ENCODE assay signal across 1 cellular context in the genomic region with DNA sequence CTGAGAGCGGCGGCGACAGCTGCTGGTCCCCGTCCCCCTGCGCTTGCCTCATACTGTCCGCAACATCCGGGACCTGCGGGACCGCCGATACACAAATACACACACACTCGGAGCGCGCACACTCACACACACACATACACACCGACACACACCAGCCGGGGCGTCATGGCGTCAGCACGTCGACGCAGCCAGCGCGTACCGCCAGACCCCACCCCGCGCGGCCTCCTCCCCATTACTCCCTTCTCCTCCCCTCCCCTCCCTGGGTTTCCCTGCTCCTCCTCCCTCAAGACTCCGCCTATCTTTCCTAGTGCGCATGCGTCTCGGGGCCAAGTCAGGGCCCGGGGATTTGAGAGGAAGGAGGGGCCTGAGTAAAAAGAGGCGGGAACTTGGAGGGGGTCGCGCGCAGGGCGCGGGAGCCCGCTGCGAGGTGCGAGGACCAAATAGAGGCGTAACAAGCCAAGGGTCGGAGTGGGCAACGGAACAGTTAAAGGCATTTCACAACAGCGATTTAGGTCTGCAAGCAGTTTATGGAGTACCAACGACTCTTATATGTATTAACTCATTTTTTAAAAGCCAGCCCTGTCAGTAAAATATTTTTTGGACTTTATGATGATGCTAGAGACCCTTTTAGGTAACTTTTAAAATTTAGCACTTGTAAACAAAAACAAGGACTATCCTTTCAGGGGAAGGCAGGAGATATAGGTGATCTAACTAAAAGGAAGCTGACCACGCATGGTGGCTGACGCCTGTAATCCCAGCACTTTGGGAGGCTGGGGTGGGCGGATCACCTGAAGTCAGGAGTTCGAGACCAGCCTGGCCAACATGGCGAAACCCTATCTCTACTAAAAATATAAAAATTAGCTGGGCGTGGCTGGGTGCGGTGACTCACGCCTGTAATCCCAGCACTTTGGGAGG.
TF ChIP-seq lines count a peak whose summit lies in the region.

A gene (minus strand): TSS at position 165 of the 915 bp plus-strand sequence. CDS start 55,287 bp downstream, outside the sequence.

TF ChIP-seq in K562, 482 proteins besides CTCF, POLR2A, EP300 and RAD21 (continued from another document and continues in another):
- TF ChIP-seq, protein P1, sequence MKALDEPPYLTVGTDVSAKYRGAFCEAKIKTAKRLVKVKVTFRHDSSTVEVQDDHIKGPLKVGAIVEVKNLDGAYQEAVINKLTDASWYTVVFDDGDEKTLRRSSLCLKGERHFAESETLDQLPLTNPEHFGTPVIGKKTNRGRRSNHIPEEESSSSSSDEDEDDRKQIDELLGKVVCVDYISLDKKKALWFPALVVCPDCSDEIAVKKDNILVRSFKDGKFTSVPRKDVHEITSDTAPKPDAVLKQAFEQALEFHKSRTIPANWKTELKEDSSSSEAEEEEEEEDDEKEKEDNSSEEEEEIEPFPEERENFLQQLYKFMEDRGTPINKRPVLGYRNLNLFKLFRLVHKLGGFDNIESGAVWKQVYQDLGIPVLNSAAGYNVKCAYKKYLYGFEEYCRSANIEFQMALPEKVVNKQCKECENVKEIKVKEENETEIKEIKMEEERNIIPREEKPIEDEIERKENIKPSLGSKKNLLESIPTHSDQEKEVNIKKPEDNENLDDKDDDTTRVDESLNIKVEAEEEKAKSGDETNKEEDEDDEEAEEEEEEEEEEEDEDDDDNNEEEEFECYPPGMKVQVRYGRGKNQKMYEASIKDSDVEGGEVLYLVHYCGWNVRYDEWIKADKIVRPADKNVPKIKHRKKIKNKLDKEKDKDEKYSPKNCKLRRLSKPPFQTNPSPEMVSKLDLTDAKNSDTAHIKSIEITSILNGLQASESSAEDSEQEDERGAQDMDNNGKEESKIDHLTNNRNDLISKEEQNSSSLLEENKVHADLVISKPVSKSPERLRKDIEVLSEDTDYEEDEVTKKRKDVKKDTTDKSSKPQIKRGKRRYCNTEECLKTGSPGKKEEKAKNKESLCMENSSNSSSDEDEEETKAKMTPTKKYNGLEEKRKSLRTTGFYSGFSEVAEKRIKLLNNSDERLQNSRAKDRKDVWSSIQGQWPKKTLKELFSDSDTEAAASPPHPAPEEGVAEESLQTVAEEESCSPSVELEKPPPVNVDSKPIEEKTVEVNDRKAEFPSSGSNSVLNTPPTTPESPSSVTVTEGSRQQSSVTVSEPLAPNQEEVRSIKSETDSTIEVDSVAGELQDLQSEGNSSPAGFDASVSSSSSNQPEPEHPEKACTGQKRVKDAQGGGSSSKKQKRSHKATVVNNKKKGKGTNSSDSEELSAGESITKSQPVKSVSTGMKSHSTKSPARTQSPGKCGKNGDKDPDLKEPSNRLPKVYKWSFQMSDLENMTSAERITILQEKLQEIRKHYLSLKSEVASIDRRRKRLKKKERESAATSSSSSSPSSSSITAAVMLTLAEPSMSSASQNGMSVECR (CRISPR knock-in tag; IDR thresholded peaks at IDR 0.05): peak; percentile 60
- peak in 1 of 2 experiments; percentile 35; a peak in 1 of 4 replicates for TF ChIP-seq SRF (CRISPR knock-in tag; IDR thresholded peaks at IDR 0.05)
- TF ChIP-seq GTF2F1 (IDR thresholded peaks at IDR 0.05; ENCODE audit: low read depth, low read length): no peak
- no peak for TF ChIP-seq ZNF133 (CRISPR knock-in tag; IDR thresholded peaks at IDR 0.05)
- TF ChIP-seq, protein P2, sequence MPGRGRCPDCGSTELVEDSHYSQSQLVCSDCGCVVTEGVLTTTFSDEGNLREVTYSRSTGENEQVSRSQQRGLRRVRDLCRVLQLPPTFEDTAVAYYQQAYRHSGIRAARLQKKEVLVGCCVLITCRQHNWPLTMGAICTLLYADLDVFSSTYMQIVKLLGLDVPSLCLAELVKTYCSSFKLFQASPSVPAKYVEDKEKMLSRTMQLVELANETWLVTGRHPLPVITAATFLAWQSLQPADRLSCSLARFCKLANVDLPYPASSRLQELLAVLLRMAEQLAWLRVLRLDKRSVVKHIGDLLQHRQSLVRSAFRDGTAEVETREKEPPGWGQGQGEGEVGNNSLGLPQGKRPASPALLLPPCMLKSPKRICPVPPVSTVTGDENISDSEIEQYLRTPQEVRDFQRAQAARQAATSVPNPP (IDR thresholded peaks at IDR 0.05; ENCODE audit: borderline replicate concordance, insufficient read depth, insufficient read length): no peak
- no peak for TF ChIP-seq ZNF239 (CRISPR knock-in tag; IDR thresholded peaks at IDR 0.05)
- TF ChIP-seq NFE2 (IDR thresholded peaks at IDR 0.05; ENCODE audit: low read depth): no peak
- peak; percentile 40; the same call in 1 of the 2 replicates for TF ChIP-seq CTBP1 (IDR thresholded peaks at IDR 0.05; ENCODE audit: borderline replicate concordance)
- peak; percentile 81 for TF ChIP-seq EP400 (IDR thresholded peaks at IDR 0.05)
- no peak for TF ChIP-seq KLF1 (tag; IDR thresholded peaks at IDR 0.05)
- TF ChIP-seq TAF1 (IDR thresholded peaks at IDR 0.05; ENCODE audit: control insufficient read depth, extremely low read depth, insufficient read depth, low read length, severe bottlenecking): peak; percentile 77
- TF ChIP-seq ETV5 (CRISPR knock-in tag; IDR thresholded peaks at IDR 0.05; ENCODE audit: low read depth): peak; percentile 43; the same call in 1 of the 2 replicates
- TF ChIP-seq PCBP2 (IDR thresholded peaks at IDR 0.05; ENCODE audit: low read depth, low read length, poor library complexity, severe bottlenecking): no peak
- no peak for TF ChIP-seq PPARD (CRISPR knock-in tag; IDR thresholded peaks at IDR 0.05)
- no peak for TF ChIP-seq NR4A1 (CRISPR knock-in tag; IDR thresholded peaks at IDR 0.05)
- no peak for TF ChIP-seq NR4A1 (tag; IDR thresholded peaks at IDR 0.05)
- TF ChIP-seq ELF1 (tag; IDR thresholded peaks at IDR 0.05): peak; percentile 72
- TF ChIP-seq, protein P3, sequence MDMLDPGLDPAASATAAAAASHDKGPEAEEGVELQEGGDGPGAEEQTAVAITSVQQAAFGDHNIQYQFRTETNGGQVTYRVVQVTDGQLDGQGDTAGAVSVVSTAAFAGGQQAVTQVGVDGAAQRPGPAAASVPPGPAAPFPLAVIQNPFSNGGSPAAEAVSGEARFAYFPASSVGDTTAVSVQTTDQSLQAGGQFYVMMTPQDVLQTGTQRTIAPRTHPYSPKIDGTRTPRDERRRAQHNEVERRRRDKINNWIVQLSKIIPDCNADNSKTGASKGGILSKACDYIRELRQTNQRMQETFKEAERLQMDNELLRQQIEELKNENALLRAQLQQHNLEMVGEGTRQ (CRISPR knock-in tag; IDR thresholded peaks at IDR 0.05): no peak
- TF ChIP-seq BHLHE40 (IDR thresholded peaks at IDR 0.05; ENCODE audit: low read length): peak; percentile 15; the same call in 1 of the 2 replicates
- TF ChIP-seq, protein P4, sequence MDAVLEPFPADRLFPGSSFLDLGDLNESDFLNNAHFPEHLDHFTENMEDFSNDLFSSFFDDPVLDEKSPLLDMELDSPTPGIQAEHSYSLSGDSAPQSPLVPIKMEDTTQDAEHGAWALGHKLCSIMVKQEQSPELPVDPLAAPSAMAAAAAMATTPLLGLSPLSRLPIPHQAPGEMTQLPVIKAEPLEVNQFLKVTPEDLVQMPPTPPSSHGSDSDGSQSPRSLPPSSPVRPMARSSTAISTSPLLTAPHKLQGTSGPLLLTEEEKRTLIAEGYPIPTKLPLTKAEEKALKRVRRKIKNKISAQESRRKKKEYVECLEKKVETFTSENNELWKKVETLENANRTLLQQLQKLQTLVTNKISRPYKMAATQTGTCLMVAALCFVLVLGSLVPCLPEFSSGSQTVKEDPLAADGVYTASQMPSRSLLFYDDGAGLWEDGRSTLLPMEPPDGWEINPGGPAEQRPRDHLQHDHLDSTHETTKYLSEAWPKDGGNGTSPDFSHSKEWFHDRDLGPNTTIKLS (IDR thresholded peaks at IDR 0.05; ENCODE audit: borderline replicate concordance, low read depth): peak; percentile 74; the same call in 1 of the 2 replicates
- 0 out of 2 replicates have a peak, but pooled peaks have one; percentile 9 for TF ChIP-seq MTA3 (IDR thresholded peaks at IDR 0.05; ENCODE audit: borderline replicate concordance)
- TF ChIP-seq, protein P5, sequence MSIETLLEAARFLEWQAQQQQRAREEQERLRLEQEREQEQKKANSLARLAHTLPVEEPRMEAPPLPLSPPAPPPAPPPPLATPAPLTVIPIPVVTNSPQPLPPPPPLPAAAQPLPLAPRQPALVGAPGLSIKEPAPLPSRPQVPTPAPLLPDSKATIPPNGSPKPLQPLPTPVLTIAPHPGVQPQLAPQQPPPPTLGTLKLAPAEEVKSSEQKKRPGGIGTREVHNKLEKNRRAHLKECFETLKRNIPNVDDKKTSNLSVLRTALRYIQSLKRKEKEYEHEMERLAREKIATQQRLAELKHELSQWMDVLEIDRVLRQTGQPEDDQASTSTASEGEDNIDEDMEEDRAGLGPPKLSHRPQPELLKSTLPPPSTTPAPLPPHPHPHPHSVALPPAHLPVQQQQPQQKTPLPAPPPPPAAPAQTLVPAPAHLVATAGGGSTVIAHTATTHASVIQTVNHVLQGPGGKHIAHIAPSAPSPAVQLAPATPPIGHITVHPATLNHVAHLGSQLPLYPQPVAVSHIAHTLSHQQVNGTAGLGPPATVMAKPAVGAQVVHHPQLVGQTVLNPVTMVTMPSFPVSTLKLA (conservative IDR thresholded peaks at IDR 0.05): peak in 1 of 2 experiments; percentile 76
- peak; percentile 63 for TF ChIP-seq HMGN3 (IDR thresholded peaks at IDR 0.05; ENCODE audit: borderline replicate concordance, extremely low read depth, insufficient read length, low read depth, low read length)
- TF ChIP-seq, protein P6, sequence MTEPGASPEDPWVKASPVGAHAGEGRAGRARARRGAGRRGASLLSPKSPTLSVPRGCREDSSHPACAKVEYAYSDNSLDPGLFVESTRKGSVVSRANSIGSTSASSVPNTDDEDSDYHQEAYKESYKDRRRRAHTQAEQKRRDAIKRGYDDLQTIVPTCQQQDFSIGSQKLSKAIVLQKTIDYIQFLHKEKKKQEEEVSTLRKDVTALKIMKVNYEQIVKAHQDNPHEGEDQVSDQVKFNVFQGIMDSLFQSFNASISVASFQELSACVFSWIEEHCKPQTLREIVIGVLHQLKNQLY (CRISPR knock-in tag; conservative IDR thresholded peaks at IDR 0.05): no peak
- no peak for TF ChIP-seq BRD4 (IDR thresholded peaks at IDR 0.05)
- peak; percentile 93 for TF ChIP-seq CXXC5 (CRISPR knock-in tag; IDR thresholded peaks at IDR 0.05)
- no peak for TF ChIP-seq ZNF3 (CRISPR knock-in tag; IDR thresholded peaks at IDR 0.05)
- TF ChIP-seq, protein P7, sequence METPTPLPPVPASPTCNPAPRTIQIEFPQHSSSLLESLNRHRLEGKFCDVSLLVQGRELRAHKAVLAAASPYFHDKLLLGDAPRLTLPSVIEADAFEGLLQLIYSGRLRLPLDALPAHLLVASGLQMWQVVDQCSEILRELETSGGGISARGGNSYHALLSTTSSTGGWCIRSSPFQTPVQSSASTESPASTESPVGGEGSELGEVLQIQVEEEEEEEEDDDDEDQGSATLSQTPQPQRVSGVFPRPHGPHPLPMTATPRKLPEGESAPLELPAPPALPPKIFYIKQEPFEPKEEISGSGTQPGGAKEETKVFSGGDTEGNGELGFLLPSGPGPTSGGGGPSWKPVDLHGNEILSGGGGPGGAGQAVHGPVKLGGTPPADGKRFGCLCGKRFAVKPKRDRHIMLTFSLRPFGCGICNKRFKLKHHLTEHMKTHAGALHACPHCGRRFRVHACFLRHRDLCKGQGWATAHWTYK (CRISPR knock-in tag; IDR thresholded peaks at IDR 0.05): no peak
- TF ChIP-seq, protein P8, sequence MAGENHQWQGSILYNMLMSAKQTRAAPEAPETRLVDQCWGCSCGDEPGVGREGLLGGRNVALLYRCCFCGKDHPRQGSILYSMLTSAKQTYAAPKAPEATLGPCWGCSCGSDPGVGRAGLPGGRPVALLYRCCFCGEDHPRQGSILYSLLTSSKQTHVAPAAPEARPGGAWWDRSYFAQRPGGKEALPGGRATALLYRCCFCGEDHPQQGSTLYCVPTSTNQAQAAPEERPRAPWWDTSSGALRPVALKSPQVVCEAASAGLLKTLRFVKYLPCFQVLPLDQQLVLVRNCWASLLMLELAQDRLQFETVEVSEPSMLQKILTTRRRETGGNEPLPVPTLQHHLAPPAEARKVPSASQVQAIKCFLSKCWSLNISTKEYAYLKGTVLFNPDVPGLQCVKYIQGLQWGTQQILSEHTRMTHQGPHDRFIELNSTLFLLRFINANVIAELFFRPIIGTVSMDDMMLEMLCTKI (IDR thresholded peaks at IDR 0.05; ENCODE audit: partially characterized antibody): no peak
- no peak for TF ChIP-seq HNRNPK (IDR thresholded peaks at IDR 0.05; ENCODE audit: low read depth, low read length, poor library complexity, severe bottlenecking)
- TF ChIP-seq, protein P9, sequence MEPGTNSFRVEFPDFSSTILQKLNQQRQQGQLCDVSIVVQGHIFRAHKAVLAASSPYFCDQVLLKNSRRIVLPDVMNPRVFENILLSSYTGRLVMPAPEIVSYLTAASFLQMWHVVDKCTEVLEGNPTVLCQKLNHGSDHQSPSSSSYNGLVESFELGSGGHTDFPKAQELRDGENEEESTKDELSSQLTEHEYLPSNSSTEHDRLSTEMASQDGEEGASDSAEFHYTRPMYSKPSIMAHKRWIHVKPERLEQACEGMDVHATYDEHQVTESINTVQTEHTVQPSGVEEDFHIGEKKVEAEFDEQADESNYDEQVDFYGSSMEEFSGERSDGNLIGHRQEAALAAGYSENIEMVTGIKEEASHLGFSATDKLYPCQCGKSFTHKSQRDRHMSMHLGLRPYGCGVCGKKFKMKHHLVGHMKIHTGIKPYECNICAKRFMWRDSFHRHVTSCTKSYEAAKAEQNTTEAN (CRISPR knock-in tag; IDR thresholded peaks at IDR 0.05): 0 out of 2 replicates have a peak, but pooled peaks have one; percentile 30
- TF ChIP-seq HDGF (IDR thresholded peaks at IDR 0.05): peak; percentile 67; the same call in 1 of the 2 replicates
- peak; percentile 71; the same call in 1 of the 2 replicates for TF ChIP-seq SREBF2 (CRISPR knock-in tag; IDR thresholded peaks at IDR 0.05)
- TF ChIP-seq ELF4 (CRISPR knock-in tag; IDR thresholded peaks at IDR 0.05): no peak; the same call in 1 of the 2 replicates
- TF ChIP-seq L3MBTL2 (IDR thresholded peaks at IDR 0.05): peak; percentile 100
- TF ChIP-seq MCM7 (IDR thresholded peaks at IDR 0.05): no peak
- peak; percentile 81 for TF ChIP-seq DACH1 (IDR thresholded peaks at IDR 0.05; ENCODE audit: partially characterized antibody)
- no peak for TF ChIP-seq ZNF696 (CRISPR knock-in tag; conservative IDR thresholded peaks at IDR 0.05)
- TF ChIP-seq ZNF766 (CRISPR knock-in tag; conservative IDR thresholded peaks at IDR 0.05): 0 out of 2 replicates have a peak, but pooled peaks have one; percentile 49
- TF ChIP-seq, protein P10, sequence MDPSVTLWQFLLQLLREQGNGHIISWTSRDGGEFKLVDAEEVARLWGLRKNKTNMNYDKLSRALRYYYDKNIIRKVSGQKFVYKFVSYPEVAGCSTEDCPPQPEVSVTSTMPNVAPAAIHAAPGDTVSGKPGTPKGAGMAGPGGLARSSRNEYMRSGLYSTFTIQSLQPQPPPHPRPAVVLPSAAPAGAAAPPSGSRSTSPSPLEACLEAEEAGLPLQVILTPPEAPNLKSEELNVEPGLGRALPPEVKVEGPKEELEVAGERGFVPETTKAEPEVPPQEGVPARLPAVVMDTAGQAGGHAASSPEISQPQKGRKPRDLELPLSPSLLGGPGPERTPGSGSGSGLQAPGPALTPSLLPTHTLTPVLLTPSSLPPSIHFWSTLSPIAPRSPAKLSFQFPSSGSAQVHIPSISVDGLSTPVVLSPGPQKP (CRISPR knock-in tag; IDR thresholded peaks at IDR 0.05): no peak
- TF ChIP-seq MED1 (CRISPR knock-in tag; IDR thresholded peaks at IDR 0.05; ENCODE audit: borderline replicate concordance): no peak
- TF ChIP-seq HLTF (IDR thresholded peaks at IDR 0.05): peak; percentile 84; the same call in 1 of the 2 replicates
